In genomic region chr2:239293450-239294430, GRCh38 we compare ENCODE assay signal across 9 cellular contexts.
DNase-seq lines count a peak whose midpoint lies in the region; ATAC-seq lines count a peak whose summit lies in the region.
"Had no signal": no experiment of that assay in that cellular context is flagged by ENCODE, and none has a peak within 500 bp of the region (broad histone marks: within the 10 kb centered on the region; RNA-seq: fewer than 3 reads in every experiment).

No MANE protein-coding gene starts in this region.

- no peaks in the 10 kb centered on the region for H3K9me3 ChIP-seq in HUES6 (ENCODE audit: control insufficient read depth, insufficient read depth, low read depth, low read length)

- DNase-seq in activated naive CD8-positive, alpha-beta T cell treated with anti-CD3 and anti-CD28 coated beads, Interleukin-2, amount 50 U/mL, for 16 hours (ENCODE audit: low read depth, low spot score) = peak; percentile 23
- DNase-seq in sciatic nerve (ENCODE audit: low spot score) (peak; percentile 44), NCI-H2107 treated with DMSO at 0.1 percent for 48 hours (lab: John Stamatoyannopoulos, UW; ENCODE audit: unreplicated experiment) (no peak), NCI-H1105 treated with DMSO at 0.1 percent for 48 hours (lab: John Stamatoyannopoulos, UW) (no peak), DMS153 treated with DMSO at 0.1 percent for 48 hours (lab: John Stamatoyannopoulos, UW; ENCODE audit: unreplicated experiment) (no peak)

- no peaks in the 10 kb centered on the region for H3K27me3 ChIP-seq in HUES6 (ENCODE audit: control insufficient read depth, insufficient read depth, low read length)
- H3K27me3 ChIP-seq: cardiac muscle cell had no signal

- intact Hi-C loops in sciatic nerve (cut with DNase I) = no loop called here

- no peak overlapping the region for H3K27ac ChIP-seq in HUES6 (ENCODE audit: low read depth, low read length)
- H3K27ac ChIP-seq: cardiac muscle cell had no signal

- peak overlapping the region; percentile 34 for H3K9ac ChIP-seq in HUES6 (ENCODE audit: low read length)

- H3K4me1 ChIP-seq in HUES6 (ENCODE audit: control insufficient read depth, insufficient read depth, low read length) = peaks cover 71% of the 10 kb centered on the region

- ATAC-seq in GM19023 (IDR thresholded peaks at IDR 0.05; ENCODE audit: unreplicated experiment) = peak; percentile 59
- no peak for ATAC-seq in sciatic nerve
- ATAC-seq in HG02642 (IDR thresholded peaks at IDR 0.05; ENCODE audit: poor library complexity, unreplicated experiment) = no peak

- no peak overlapping the region for H3K4me3 ChIP-seq in HUES6 (ENCODE audit: low read depth, low read length)
- H3K4me3 ChIP-seq: cardiac muscle cell had no signal

- no peaks in the 10 kb centered on the region for H3K36me3 ChIP-seq in HUES6 (ENCODE audit: control insufficient read depth, insufficient read depth, low read length)
- H3K36me3 ChIP-seq: cardiac muscle cell had no signal

Comparison
In these comparisons a context has a peak if more than half of its experiments do, and no peak if none do; other contexts are left out.
1. DNase-seq: peak in activated naive CD8-positive, alpha-beta T cell treated with anti-CD3 and anti-CD28 coated beads, Interleukin-2, amount 50 U/mL, for 16 hours (single experiment) and sciatic nerve (single experiment); none in NCI-H2107 treated with DMSO at 0.1 percent for 48 hours (single experiment), NCI-H1105 treated with DMSO at 0.1 percent for 48 hours (single experiment) and DMS153 treated with DMSO at 0.1 percent for 48 hours (single experiment).